Comparison of ENCODE assay signal across 1 cellular context in the genomic region with DNA sequence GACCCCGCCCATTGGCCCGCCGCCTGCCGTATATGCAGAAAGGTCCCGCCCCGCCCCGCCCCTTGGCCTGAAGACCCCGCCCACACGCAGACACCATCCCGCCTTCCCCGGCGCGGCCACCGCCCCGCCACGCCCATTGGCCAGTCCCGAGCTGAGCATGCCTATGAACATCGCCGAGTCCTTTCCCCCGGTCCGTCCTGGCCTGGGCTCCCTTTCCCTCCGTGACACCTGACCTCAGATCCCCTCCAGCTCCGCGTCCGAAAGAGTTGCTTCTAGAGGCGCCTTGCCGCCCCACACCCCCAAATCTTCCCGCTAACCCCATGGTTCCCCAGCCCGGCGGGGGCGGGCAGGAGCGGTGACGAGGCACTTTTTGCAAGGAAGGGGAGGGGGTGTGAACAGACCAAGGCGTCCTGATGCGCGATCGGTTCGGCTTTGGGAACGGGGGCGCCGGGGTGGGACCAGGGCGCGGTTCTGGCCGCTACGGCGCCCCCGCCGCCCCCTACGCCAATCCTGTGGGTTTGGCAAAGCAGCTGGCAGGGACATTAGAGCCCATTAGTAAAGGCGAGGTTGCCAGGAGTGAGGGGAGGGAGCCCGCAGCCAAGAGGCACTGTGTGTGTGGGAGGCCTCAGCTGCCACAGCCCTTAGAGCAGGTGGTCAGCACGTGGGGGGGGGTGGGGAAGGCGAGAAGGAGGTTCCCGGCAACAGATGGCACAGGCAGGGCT.
TF ChIP-seq lines count a peak whose summit lies in the region.

No MANE protein-coding gene starts in this region.

TF ChIP-seq in HEK293, 187 proteins besides CTCF, POLR2A, EP300 and RAD21 (continued from another document):
- TF ChIP-seq, protein P1, sequence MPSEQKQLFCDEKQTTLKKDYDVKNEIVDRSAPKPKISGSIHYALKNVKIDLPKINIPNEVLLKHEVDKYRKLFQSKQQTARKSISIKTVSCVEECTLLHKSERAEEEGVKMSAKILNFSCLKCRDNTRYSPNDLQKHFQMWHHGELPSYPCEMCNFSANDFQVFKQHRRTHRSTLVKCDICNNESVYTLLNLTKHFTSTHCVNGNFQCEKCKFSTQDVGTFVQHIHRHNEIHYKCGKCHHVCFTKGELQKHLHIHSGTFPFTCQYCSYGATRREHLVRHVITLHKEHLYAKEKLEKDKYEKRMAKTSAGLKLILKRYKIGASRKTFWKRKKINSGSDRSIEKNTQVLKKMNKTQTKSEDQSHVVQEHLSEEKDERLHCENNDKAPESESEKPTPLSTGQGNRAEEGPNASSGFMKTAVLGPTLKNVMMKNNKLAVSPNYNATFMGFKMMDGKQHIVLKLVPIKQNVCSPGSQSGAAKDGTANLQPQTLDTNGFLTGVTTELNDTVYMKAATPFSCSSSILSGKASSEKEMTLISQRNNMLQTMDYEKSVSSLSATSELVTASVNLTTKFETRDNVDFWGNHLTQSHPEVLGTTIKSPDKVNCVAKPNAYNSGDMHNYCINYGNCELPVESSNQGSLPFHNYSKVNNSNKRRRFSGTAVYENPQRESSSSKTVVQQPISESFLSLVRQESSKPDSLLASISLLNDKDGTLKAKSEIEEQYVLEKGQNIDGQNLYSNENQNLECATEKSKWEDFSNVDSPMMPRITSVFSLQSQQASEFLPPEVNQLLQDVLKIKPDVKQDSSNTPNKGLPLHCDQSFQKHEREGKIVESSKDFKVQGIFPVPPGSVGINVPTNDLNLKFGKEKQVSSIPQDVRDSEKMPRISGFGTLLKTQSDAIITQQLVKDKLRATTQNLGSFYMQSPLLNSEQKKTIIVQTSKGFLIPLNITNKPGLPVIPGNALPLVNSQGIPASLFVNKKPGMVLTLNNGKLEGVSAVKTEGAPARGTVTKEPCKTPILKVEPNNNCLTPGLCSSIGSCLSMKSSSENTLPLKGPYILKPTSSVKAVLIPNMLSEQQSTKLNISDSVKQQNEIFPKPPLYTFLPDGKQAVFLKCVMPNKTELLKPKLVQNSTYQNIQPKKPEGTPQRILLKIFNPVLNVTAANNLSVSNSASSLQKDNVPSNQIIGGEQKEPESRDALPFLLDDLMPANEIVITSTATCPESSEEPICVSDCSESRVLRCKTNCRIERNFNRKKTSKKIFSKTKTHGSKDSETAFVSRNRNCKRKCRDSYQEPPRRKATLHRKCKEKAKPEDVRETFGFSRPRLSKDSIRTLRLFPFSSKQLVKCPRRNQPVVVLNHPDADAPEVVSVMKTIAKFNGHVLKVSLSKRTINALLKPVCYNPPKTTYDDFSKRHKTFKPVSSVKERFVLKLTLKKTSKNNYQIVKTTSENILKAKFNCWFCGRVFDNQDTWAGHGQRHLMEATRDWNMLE (tag by site-specific recombination; conservative IDR thresholded peaks at IDR 0.05; ENCODE audit: low read depth), result no peak
- TF ChIP-seq IKZF3 (tag by site-specific recombination; IDR thresholded peaks at IDR 0.05) (no peak), ZNF768 (tag by site-specific recombination; IDR thresholded peaks at IDR 0.05) (no peak), ZNF677 (tag by site-specific recombination; IDR thresholded peaks at IDR 0.05) (no peak), ZNF776 (tag by site-specific recombination; IDR thresholded peaks at IDR 0.05; ENCODE audit: borderline replicate concordance) (no peak), ZNF404 (tag by site-specific recombination; IDR thresholded peaks at IDR 0.05) (no peak), ZNF530 (tag by site-specific recombination; IDR thresholded peaks at IDR 0.05; ENCODE audit: low read depth) (no peak), ZNF501 (tag by site-specific recombination; IDR thresholded peaks at IDR 0.05) (peak; percentile 92), ZNF174 (tag by site-specific recombination; IDR thresholded peaks at IDR 0.05) (no peak), ZNF221 (tag by site-specific recombination; IDR thresholded peaks at IDR 0.05; ENCODE audit: borderline replicate concordance) (no peak), ZNF211 (tag by site-specific recombination; IDR thresholded peaks at IDR 0.05; ENCODE audit: low read depth) (no peak), ZNF239 (tag by site-specific recombination; IDR thresholded peaks at IDR 0.05) (no peak), ZFP69B (tag by site-specific recombination; IDR thresholded peaks at IDR 0.05) (no peak; the same call in 1 of the 2 replicates), ZNF830 (tag by site-specific recombination; IDR thresholded peaks at IDR 0.05; ENCODE audit: low read depth) (no peak), ZNF157 (tag by site-specific recombination; IDR thresholded peaks at IDR 0.05) (no peak; the same call in 1 of the 2 replicates)
- TF ChIP-seq, protein P2, sequence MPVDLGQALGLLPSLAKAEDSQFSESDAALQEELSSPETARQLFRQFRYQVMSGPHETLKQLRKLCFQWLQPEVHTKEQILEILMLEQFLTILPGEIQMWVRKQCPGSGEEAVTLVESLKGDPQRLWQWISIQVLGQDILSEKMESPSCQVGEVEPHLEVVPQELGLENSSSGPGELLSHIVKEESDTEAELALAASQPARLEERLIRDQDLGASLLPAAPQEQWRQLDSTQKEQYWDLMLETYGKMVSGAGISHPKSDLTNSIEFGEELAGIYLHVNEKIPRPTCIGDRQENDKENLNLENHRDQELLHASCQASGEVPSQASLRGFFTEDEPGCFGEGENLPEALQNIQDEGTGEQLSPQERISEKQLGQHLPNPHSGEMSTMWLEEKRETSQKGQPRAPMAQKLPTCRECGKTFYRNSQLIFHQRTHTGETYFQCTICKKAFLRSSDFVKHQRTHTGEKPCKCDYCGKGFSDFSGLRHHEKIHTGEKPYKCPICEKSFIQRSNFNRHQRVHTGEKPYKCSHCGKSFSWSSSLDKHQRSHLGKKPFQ (tag by site-specific recombination; IDR thresholded peaks at IDR 0.05), result peak; percentile 95
- TF ChIP-seq, protein P3, sequence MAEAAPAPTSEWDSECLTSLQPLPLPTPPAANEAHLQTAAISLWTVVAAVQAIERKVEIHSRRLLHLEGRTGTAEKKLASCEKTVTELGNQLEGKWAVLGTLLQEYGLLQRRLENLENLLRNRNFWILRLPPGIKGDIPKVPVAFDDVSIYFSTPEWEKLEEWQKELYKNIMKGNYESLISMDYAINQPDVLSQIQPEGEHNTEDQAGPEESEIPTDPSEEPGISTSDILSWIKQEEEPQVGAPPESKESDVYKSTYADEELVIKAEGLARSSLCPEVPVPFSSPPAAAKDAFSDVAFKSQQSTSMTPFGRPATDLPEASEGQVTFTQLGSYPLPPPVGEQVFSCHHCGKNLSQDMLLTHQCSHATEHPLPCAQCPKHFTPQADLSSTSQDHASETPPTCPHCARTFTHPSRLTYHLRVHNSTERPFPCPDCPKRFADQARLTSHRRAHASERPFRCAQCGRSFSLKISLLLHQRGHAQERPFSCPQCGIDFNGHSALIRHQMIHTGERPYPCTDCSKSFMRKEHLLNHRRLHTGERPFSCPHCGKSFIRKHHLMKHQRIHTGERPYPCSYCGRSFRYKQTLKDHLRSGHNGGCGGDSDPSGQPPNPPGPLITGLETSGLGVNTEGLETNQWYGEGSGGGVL (tag by site-specific recombination; IDR thresholded peaks at IDR 0.05), result peak; percentile 93
- TF ChIP-seq, protein P4, sequence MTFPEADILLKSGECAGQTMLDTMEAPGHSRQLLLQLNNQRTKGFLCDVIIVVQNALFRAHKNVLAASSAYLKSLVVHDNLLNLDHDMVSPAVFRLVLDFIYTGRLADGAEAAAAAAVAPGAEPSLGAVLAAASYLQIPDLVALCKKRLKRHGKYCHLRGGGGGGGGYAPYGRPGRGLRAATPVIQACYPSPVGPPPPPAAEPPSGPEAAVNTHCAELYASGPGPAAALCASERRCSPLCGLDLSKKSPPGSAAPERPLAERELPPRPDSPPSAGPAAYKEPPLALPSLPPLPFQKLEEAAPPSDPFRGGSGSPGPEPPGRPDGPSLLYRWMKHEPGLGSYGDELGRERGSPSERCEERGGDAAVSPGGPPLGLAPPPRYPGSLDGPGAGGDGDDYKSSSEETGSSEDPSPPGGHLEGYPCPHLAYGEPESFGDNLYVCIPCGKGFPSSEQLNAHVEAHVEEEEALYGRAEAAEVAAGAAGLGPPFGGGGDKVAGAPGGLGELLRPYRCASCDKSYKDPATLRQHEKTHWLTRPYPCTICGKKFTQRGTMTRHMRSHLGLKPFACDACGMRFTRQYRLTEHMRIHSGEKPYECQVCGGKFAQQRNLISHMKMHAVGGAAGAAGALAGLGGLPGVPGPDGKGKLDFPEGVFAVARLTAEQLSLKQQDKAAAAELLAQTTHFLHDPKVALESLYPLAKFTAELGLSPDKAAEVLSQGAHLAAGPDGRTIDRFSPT (tag by site-specific recombination; IDR thresholded peaks at IDR 0.05), result peak; percentile 90
- TF ChIP-seq, protein P5, sequence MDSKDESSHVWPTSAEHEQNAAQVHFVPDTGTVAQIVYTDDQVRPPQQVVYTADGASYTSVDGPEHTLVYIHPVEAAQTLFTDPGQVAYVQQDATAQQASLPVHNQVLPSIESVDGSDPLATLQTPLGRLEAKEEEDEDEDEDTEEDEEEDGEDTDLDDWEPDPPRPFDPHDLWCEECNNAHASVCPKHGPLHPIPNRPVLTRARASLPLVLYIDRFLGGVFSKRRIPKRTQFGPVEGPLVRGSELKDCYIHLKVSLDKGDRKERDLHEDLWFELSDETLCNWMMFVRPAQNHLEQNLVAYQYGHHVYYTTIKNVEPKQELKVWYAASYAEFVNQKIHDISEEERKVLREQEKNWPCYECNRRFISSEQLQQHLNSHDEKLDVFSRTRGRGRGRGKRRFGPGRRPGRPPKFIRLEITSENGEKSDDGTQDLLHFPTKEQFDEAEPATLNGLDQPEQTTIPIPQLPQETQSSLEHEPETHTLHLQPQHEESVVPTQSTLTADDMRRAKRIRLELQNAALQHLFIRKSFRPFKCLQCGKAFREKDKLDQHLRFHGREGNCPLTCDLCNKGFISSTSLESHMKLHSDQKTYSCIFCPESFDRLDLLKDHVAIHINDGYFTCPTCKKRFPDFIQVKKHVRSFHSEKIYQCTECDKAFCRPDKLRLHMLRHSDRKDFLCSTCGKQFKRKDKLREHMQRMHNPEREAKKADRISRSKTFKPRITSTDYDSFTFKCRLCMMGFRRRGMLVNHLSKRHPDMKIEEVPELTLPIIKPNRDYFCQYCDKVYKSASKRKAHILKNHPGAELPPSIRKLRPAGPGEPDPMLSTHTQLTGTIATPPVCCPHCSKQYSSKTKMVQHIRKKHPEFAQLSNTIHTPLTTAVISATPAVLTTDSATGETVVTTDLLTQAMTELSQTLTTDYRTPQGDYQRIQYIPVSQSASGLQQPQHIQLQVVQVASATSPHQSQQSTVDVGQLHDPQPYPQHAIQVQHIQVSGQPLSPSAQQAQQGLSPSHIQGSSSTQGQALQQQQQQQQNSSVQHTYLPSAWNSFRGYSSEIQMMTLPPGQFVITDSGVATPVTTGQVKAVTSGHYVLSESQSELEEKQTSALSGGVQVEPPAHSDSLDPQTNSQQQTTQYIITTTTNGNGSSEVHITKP (tag by site-specific recombination; IDR thresholded peaks at IDR 0.05), result peak; percentile 84
- TF ChIP-seq, protein P6, sequence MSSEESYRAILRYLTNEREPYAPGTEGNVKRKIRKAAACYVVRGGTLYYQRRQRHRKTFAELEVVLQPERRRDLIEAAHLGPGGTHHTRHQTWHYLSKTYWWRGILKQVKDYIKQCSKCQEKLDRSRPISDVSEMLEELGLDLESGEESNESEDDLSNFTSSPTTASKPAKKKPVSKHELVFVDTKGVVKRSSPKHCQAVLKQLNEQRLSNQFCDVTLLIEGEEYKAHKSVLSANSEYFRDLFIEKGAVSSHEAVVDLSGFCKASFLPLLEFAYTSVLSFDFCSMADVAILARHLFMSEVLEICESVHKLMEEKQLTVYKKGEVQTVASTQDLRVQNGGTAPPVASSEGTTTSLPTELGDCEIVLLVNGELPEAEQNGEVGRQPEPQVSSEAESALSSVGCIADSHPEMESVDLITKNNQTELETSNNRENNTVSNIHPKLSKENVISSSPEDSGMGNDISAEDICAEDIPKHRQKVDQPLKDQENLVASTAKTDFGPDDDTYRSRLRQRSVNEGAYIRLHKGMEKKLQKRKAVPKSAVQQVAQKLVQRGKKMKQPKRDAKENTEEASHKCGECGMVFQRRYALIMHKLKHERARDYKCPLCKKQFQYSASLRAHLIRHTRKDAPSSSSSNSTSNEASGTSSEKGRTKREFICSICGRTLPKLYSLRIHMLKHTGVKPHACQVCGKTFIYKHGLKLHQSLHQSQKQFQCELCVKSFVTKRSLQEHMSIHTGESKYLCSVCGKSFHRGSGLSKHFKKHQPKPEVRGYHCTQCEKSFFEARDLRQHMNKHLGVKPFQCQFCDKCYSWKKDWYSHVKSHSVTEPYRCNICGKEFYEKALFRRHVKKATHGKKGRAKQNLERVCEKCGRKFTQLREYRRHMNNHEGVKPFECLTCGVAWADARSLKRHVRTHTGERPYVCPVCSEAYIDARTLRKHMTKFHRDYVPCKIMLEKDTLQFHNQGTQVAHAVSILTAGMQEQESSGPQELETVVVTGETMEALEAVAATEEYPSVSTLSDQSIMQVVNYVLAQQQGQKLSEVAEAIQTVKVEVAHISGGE (tag by site-specific recombination; conservative IDR thresholded peaks at IDR 0.05; ENCODE audit: low read depth), result peak; percentile 87
- TF ChIP-seq, protein P7, sequence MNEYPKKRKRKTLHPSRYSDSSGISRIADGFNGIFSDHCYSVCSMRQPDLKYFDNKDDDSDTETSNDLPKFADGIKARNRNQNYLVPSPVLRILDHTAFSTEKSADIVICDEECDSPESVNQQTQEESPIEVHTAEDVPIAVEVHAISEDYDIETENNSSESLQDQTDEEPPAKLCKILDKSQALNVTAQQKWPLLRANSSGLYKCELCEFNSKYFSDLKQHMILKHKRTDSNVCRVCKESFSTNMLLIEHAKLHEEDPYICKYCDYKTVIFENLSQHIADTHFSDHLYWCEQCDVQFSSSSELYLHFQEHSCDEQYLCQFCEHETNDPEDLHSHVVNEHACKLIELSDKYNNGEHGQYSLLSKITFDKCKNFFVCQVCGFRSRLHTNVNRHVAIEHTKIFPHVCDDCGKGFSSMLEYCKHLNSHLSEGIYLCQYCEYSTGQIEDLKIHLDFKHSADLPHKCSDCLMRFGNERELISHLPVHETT (tag by site-specific recombination; IDR thresholded peaks at IDR 0.05), result no peak
- TF ChIP-seq, protein P8, sequence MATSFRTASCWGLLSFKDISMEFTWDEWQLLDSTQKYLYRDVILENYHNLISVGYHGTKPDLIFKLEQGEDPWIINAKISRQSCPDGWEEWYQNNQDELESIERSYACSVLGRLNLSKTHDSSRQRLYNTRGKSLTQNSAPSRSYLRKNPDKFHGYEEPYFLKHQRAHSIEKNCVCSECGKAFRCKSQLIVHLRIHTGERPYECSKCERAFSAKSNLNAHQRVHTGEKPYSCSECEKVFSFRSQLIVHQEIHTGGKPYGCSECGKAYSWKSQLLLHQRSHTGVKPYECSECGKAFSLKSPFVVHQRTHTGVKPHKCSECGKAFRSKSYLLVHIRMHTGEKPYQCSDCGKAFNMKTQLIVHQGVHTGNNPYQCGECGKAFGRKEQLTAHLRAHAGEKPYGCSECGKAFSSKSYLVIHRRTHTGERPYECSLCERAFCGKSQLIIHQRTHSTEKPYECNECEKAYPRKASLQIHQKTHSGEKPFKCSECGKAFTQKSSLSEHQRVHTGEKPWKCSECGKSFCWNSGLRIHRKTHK (tag by site-specific recombination; IDR thresholded peaks at IDR 0.05), result no peak
- TF ChIP-seq, protein P9, sequence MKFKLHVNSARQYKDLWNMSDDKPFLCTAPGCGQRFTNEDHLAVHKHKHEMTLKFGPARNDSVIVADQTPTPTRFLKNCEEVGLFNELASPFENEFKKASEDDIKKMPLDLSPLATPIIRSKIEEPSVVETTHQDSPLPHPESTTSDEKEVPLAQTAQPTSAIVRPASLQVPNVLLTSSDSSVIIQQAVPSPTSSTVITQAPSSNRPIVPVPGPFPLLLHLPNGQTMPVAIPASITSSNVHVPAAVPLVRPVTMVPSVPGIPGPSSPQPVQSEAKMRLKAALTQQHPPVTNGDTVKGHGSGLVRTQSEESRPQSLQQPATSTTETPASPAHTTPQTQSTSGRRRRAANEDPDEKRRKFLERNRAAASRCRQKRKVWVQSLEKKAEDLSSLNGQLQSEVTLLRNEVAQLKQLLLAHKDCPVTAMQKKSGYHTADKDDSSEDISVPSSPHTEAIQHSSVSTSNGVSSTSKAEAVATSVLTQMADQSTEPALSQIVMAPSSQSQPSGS (tag by site-specific recombination; IDR thresholded peaks at IDR 0.05; ENCODE audit: low read depth), result no peak
